8 cellular contexts compared by ENCODE assay signal in the genomic region with DNA sequence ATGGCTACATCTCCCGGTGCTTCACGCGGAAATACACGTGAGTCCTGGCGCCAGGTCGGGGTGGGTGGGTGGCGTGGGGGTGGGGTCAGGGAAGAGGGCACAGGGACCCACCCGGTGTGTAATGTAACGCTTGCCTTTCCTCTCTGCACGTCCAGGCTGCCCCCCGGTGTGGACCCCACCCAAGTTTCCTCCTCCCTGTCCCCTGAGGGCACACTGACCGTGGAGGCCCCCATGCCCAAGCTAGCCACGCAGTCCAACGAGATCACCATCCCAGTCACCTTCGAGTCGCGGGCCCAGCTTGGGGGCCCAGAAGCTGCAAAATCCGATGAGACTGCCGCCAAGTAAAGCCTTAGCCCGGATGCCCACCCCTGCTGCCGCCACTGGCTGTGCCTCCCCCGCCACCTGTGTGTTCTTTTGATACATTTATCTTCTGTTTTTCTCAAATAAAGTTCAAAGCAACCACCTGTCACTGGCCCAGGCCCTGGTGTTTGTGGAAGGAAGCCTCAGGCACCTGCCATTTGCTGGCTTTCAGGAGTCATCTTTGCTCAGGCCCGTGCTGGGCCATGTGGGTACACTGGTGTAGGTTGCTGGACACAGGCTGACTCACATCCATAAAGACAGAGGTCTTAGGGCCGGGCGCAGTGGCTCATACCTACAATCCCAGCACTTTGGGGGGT. TPM values are rescaled to one million over a fixed set of nuclear protein-coding genes. Genes with fewer than 3 reads are reported as not detected.
DNase-seq lines count a peak whose midpoint lies in the region; ATAC-seq, FAIRE-seq and TF ChIP-seq lines count a peak whose summit lies in the region.

No MANE protein-coding gene starts in this region.

- peak overlapping the region; percentile 77 for H3K4me2 ChIP-seq in BLaER1

- H3K36me3 ChIP-seq in BLaER1 = peaks cover 11% of the 10 kb centered on the region
- peaks cover 7% of the 10 kb centered on the region for H3K36me3 ChIP-seq in HUES64 (ENCODE audit: insufficient read depth, low read length)
- H3K36me3 ChIP-seq in lower lobe of right lung = peaks cover 11% of the 10 kb centered on the region
- no peaks in the 10 kb centered on the region for H3K36me3 ChIP-seq in transverse colon

- intact Hi-C loops in lower lobe of right lung (cut with DNase I) (no loop called here), transverse colon (cut with DNase I; ENCODE audit: low total_unique reads) (no loop called here)

- H3K9me3 ChIP-seq in BLaER1 = peaks cover 5% of the 10 kb centered on the region; the same call in 1 of the 2 replicates
- H3K9me3 ChIP-seq in HUES64 (ENCODE audit: insufficient read depth, low read depth, low read length) = no peaks in the 10 kb centered on the region
- H3K9me3 ChIP-seq in lower lobe of right lung = no peaks in the 10 kb centered on the region
- no peaks in the 10 kb centered on the region for H3K9me3 ChIP-seq in transverse colon

- H4K20me1 ChIP-seq in BLaER1 = 0 out of 2 replicates have a peak, but pooled peaks cover 7% of the 10 kb centered on the region

- FAIRE-seq in urothelium cell line (lab: Jason Lieb, UNC) = no peak

- in situ Hi-C loops in astrocyte of the spinal cord (cut with HindIII; ENCODE audit: low sequenced_read_pairs) = no loop called here
- in situ Hi-C loops in transverse colon (cut with MboI; ENCODE audit: low pct_ligation_motif_present in 1 of 4, low pct_unique_long_range_greater_than_20kb in 1 of 4, low sequenced_read_pairs in 3 of 4) = no loop called here

- 28% methylated on average over 25 of the region's 25 CpGs for WGBS in HUES64
- WGBS in transverse colon (ENCODE audit: low coverage in 1 of 2), 2 donors = 27% methylated on average over 25 of the region's 25 CpGs; no CpG with 5 or more reads in 1 of the 2 donors

- H3K27ac ChIP-seq in BLaER1 (peak overlapping the region; percentile 96), HUES64 (ENCODE audit: low read depth, low read length) (peak overlapping the region; percentile 78), lower lobe of right lung (peak overlapping the region; percentile 95), transverse colon (peak overlapping the region; percentile 94 to 99 (median 97))

- peaks cover 61% of the 10 kb centered on the region for H3K4me1 ChIP-seq in BLaER1
- peaks cover 17% of the 10 kb centered on the region for H3K4me1 ChIP-seq in HUES64 (ENCODE audit: insufficient read depth, low read length)
- H3K4me1 ChIP-seq in lower lobe of right lung = peaks cover 33% of the 10 kb centered on the region
- H3K4me1 ChIP-seq in transverse colon = peaks cover 3 to 40% (median 30%) of the 10 kb centered on the region in 4 donors

- no peak for TF ChIP-seq CTCF in astrocyte of the spinal cord (IDR thresholded peaks at IDR 0.05; ENCODE audit: low read depth, low read length)
- no peak for TF ChIP-seq CTCF in lower lobe of right lung (IDR thresholded peaks at IDR 0.05)
- no peak for TF ChIP-seq CTCF in transverse colon (IDR thresholded peaks at IDR 0.05)

- H3K27me3 ChIP-seq in BLaER1 = no peaks in the 10 kb centered on the region
- peaks cover 11% of the 10 kb centered on the region; the same call in 1 of the 2 replicates for H3K27me3 ChIP-seq in HUES64 (ENCODE audit: insufficient read depth, low read length)
- no peaks in the 10 kb centered on the region for H3K27me3 ChIP-seq in lower lobe of right lung (ENCODE audit: low read depth)
- no peaks in the 10 kb centered on the region for H3K27me3 ChIP-seq in transverse colon

- H3K9ac ChIP-seq in BLaER1 (peak overlapping the region; percentile 96; the same call in 1 of the 2 replicates), HUES64 (ENCODE audit: low read depth, low read length) (peak overlapping the region; percentile 62)

- TF ChIP-seq POLR2A in transverse colon (IDR thresholded peaks at IDR 0.05) (no peak), GM18505 (IDR thresholded peaks at IDR 0.05; ENCODE audit: borderline replicate concordance, extremely low read depth, insufficient read depth, insufficient read length) (no peak)

- H3K4me3 ChIP-seq in BLaER1 (peak overlapping the region; percentile 99), HUES64 (ENCODE audit: low read length) (peak overlapping the region; percentile 59), astrocyte of the spinal cord (ENCODE audit: low read depth, low read length) (peak overlapping the region; percentile 98), lower lobe of right lung (peak overlapping the region; percentile 97), transverse colon (peak overlapping the region; percentile 69 to 88 (median 84))

- ATAC-seq in lower lobe of right lung = no peak
- ATAC-seq in HG03097 (IDR thresholded peaks at IDR 0.05; ENCODE audit: low FRiP score, unreplicated experiment) = no peak
- ATAC-seq in GM18505 (IDR thresholded peaks at IDR 0.05; ENCODE audit: unreplicated experiment) = no peak

- TF ChIP-seq EP300 in transverse colon (IDR thresholded peaks at IDR 0.05; ENCODE audit: low read depth) = no peak

- DNase-seq in astrocyte of the spinal cord (ENCODE audit: low read depth, low spot score) (peak; percentile 30), lower lobe of right lung (no peak), transverse colon (no peak), urothelium cell line (ENCODE audit: low spot score) (no peak)

RNA-seq across cellular contexts. Expression of gene HSPB1, which starts 1.5 kb away (rescaled TPM):
- 203 TPM for polyA plus RNA-seq in HUES64 (2013, experiment 1 of 2)
- 252 TPM for polyA plus RNA-seq in HUES64 (2013, experiment 2 of 2)
- total RNA-seq in lower lobe of right lung (609 TPM), transverse colon (1,000 to 10,000 TPM in 1 of 4 donors, 100 to 1,000 TPM in 3; 387 to 1,086 (median 519) TPM)

RNA-seq across cellular contexts. Expression of gene YWHAG, which starts 54.8 kb away (rescaled TPM):
- 169 TPM for polyA plus RNA-seq in HUES64 (2013, experiment 1 of 2)
- polyA plus RNA-seq in HUES64 (2013, experiment 2 of 2) = 171 TPM
- total RNA-seq in lower lobe of right lung (97.1 TPM), transverse colon (10 to 100 TPM; 35.9 to 71.6 (median 48.2) TPM)
